In the genomic region with DNA sequence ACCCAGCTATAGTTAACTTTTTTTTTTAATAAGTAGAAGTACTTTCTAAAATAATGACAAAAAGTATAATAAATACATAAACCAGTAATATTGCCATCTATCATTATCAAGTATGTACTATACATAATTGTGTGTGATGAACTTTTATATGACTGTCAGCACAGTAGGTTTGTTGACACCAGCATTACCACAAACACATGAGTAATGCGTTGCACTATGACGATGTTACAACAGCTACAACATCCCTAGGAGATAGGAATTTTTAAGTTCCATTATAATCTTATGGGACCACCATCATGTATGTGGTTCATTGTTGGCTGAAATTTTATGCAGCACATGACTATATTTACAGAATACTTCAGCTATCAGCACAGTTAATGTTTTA, we compare ENCODE assay signal across 30 cellular contexts.
DNase-seq lines count a peak whose midpoint lies in the region; ATAC-seq and TF ChIP-seq lines count a peak whose summit lies in the region.
"Had no signal": no experiment of that assay in that cellular context is flagged by ENCODE, and none has a peak within 500 bp of the region (broad histone marks: within the 10 kb centered on the region; RNA-seq: fewer than 3 reads in every experiment).

No MANE protein-coding gene starts in this region.

- no peak for ATAC-seq in HG03521 (IDR thresholded peaks at IDR 0.05; ENCODE audit: unreplicated experiment)
- ATAC-seq: HCT116, T-helper 17 cell had no signal

- H3K27me3 ChIP-seq in KMS-11 (ENCODE audit: insufficient read depth, low read depth) (no peaks in the 10 kb centered on the region), mesendoderm (ENCODE audit: insufficient read depth, low read length, poor library complexity) (no peaks in the 10 kb centered on the region), H7 (ENCODE audit: control insufficient read depth, insufficient read depth, low read length) (no peaks in the 10 kb centered on the region), vagina (no peaks in the 10 kb centered on the region)
- H3K27me3 ChIP-seq: left lung, ovary had no signal

- H3K9ac ChIP-seq in KMS-11 (peak overlapping the region; percentile 47; the same call in 1 of the 2 replicates), mesendoderm (ENCODE audit: low read length) (no peak overlapping the region)
- H3K9ac ChIP-seq: SK-N-SH had no signal

- H3K27ac Mint-ChIP-seq in CD14-positive monocyte: peak overlapping the region; percentile 68 to 88 (median 85)
- H3K27ac Mint-ChIP-seq: activated T-helper 2 cell treated with anti-CD3 and anti-CD28 coated beads, Interferon-gamma antibody, Interleukin-2, Interleukin-4, amounts not matched to agents 10 μg/mL and 5 μg/mL and 100 μg/mL, durations not matched to agents 14 hours and 24 hours and 36 hours; memory B cell; T-helper 17 cell had no signal

- no peaks in the 10 kb centered on the region for H3K9me3 Mint-ChIP-seq in CD14-positive monocyte
- H3K9me3 Mint-ChIP-seq: activated T-helper 2 cell treated with anti-CD3 and anti-CD28 coated beads, Interferon-gamma antibody, Interleukin-2, Interleukin-4, amounts not matched to agents 10 μg/mL and 5 μg/mL and 100 μg/mL, durations not matched to agents 14 hours and 24 hours and 36 hours; memory B cell had no signal

- no peak overlapping the region for H4K8ac ChIP-seq in mesendoderm (ENCODE audit: low read depth, low read length)

- H3K23ac ChIP-seq in mesendoderm (ENCODE audit: low read length): no peak overlapping the region

- H3K4me3 ChIP-seq in KMS-11 (IDR thresholded peaks at IDR 0.05; ENCODE audit: insufficient read depth, low read depth, low read length) (no peak overlapping the region), mesendoderm (ENCODE audit: low read length) (no peak overlapping the region), H7 (ENCODE audit: insufficient read depth, low read depth, low read length) (no peak overlapping the region), vagina (no peak overlapping the region)
- H3K4me3 ChIP-seq: left lung, ovary had no signal

- peaks cover 3 to 8% of the 10 kb centered on the region in 2 donors for H3K36me3 Mint-ChIP-seq in CD14-positive monocyte

- no peak overlapping the region for H3K4me3 Mint-ChIP-seq in CD14-positive monocyte
- H3K4me3 Mint-ChIP-seq: IgD-negative memory B cell, memory B cell, T-helper 17 cell had no signal

- no peak overlapping the region for H2BK120ac ChIP-seq in mesendoderm (ENCODE audit: low read depth, low read length)

- no peak overlapping the region for H2BK15ac ChIP-seq in mesendoderm (replicated peaks; ENCODE audit: low read depth)

- H3K27me3 Mint-ChIP-seq in CD14-positive monocyte (ENCODE audit: low read depth in 3 of 3): peaks cover 0 to 2% (median 0%) of the 10 kb centered on the region in 3 donors
- H3K27me3 Mint-ChIP-seq: IgD-negative memory B cell, memory B cell, T-helper 17 cell had no signal

- H3K79me2 ChIP-seq in KMS-11 (ENCODE audit: insufficient read depth, low read depth): no peaks in the 10 kb centered on the region
- H3K79me2 ChIP-seq in mesendoderm (ENCODE audit: control insufficient read depth, insufficient read depth, low read length): no peaks in the 10 kb centered on the region

- H3K9me3 ChIP-seq in vagina: no peaks in the 10 kb centered on the region
- H3K9me3 ChIP-seq: left lung, ovary, SK-N-SH had no signal

- no peak for TF ChIP-seq POLR2A in vagina (IDR thresholded peaks at IDR 0.05)

- H3K27ac ChIP-seq in KMS-11: peak overlapping the region; percentile 80
- no peak overlapping the region for H3K27ac ChIP-seq in mesendoderm (ENCODE audit: low read depth, low read length)
- no peak overlapping the region for H3K27ac ChIP-seq in vagina
- H3K27ac ChIP-seq: left lung, ovary had no signal

- H2AFZ ChIP-seq in KMS-11 (ENCODE audit: low read depth): no peak overlapping the region

- WGBS in mesendoderm (ENCODE audit: extremely low coverage, insufficient coverage, low lambda C conversion rate): no CpG with 5 or more reads among the region's 2 CpGs

- H3K18ac ChIP-seq in mesendoderm (ENCODE audit: low read length): no peak overlapping the region

- H3K4me2 ChIP-seq in KMS-11: peak overlapping the region; percentile 80
- no peak overlapping the region for H3K4me2 ChIP-seq in mesendoderm (ENCODE audit: low read length)
- H3K4me2 ChIP-seq: SK-N-SH had no signal

- H2AK5ac ChIP-seq in mesendoderm (ENCODE audit: low read length): no peak overlapping the region

- intact Hi-C loops in CD14-positive monocyte (cut with micrococcal nuclease) (no loop called here), vagina (cut with DNase I) (no loop called here)

- no peak overlapping the region for H2BK5ac ChIP-seq in mesendoderm (ENCODE audit: low read length)

- no peaks in the 10 kb centered on the region for H4K20me1 ChIP-seq in KMS-11 (ENCODE audit: insufficient read depth)

- no peak overlapping the region for H4K5ac ChIP-seq in mesendoderm (ENCODE audit: low read length)

- H3K4me1 ChIP-seq in KMS-11 (ENCODE audit: low read depth, poor library complexity, severe bottlenecking) (peaks cover 65% of the 10 kb centered on the region), mesendoderm (ENCODE audit: control insufficient read depth, low read depth, low read length) (no peaks in the 10 kb centered on the region), vagina (no peaks in the 10 kb centered on the region)
- H3K4me1 ChIP-seq: left lung had no signal

- no peak for TF ChIP-seq CTCF in CD14-positive monocyte (IDR thresholded peaks at IDR 0.05)
- TF ChIP-seq CTCF in KMS-11 (conservative IDR thresholded peaks at IDR 0.05; ENCODE audit: low read depth, low read length): no peak
- no peak for TF ChIP-seq CTCF in vagina (IDR thresholded peaks at IDR 0.05)

- H3K79me1 ChIP-seq in mesendoderm (ENCODE audit: low read length): no peaks in the 10 kb centered on the region

- H3K36me3 ChIP-seq in KMS-11 (ENCODE audit: insufficient read depth) (no peaks in the 10 kb centered on the region), mesendoderm (ENCODE audit: control insufficient read depth, insufficient read depth, low read length) (no peaks in the 10 kb centered on the region), H7 (replicated peaks; ENCODE audit: control insufficient read depth, insufficient read depth, low read length) (no peaks in the 10 kb centered on the region), vagina (no peaks in the 10 kb centered on the region)
- H3K36me3 ChIP-seq: left lung, ovary had no signal

- DNase-seq in CD14-positive monocyte (ENCODE audit: low spot score) (no peak), RPMI7951 (ENCODE audit: low read depth) (peak; percentile 15), foreskin melanocyte (peak; percentile 7), mesendoderm (no peak), H7 (no peak), vagina (ENCODE audit: extremely low spot score in 2 of 2) (no peak)
- DNase-seq: ACHN; activated CD8-positive, alpha-beta memory T cell treated with anti-CD3 and anti-CD28 coated beads for 24 hours; activated naive CD4-positive, alpha-beta T cell treated with anti-CD3 and anti-CD28 coated beads, Interleukin-2, amount 50 U/mL, for 16 hours; activated T-cell treated with anti-CD3 and anti-CD28 coated beads for 4 hours; DMS153; glutamatergic neuron; NCI-H146; NCI-H226; NCI-H748 treated with DMSO at 0.1 percent for 48 hours; OCI-M1; ovary; SK-N-SH; stimulated activated CD4-positive, alpha-beta T cell treated with anti-CD3 and anti-CD28 coated beads, Interleukin-15, amount 100 ng/mL, for 24 hours; stimulated activated CD4-positive, alpha-beta T cell treated with anti-CD3 and anti-CD28 coated beads, Interleukin-4, amount 100 ng/mL, for 4 hours; substantia nigra; T-helper 17 cell; trophoblast cell had no signal

- no peak overlapping the region for H3K4ac ChIP-seq in mesendoderm (ENCODE audit: low read depth, low read length)

- peaks cover 29% of the 10 kb centered on the region for H3K4me1 Mint-ChIP-seq in CD14-positive monocyte
- H3K4me1 Mint-ChIP-seq: IgD-negative memory B cell, memory B cell, T-helper 17 cell had no signal

- H3K56ac ChIP-seq in mesendoderm (ENCODE audit: low read length): no peak overlapping the region

Comparison
In these comparisons a context has a peak if more than half of its experiments do, and no peak if none do; other contexts are left out.
1. DNase-seq: peak in RPMI7951 (single experiment) and foreskin melanocyte (single experiment); none in CD14-positive monocyte (single experiment), mesendoderm (single experiment), H7 (single experiment) and vagina (0 of 2).